In the genomic region with DNA sequence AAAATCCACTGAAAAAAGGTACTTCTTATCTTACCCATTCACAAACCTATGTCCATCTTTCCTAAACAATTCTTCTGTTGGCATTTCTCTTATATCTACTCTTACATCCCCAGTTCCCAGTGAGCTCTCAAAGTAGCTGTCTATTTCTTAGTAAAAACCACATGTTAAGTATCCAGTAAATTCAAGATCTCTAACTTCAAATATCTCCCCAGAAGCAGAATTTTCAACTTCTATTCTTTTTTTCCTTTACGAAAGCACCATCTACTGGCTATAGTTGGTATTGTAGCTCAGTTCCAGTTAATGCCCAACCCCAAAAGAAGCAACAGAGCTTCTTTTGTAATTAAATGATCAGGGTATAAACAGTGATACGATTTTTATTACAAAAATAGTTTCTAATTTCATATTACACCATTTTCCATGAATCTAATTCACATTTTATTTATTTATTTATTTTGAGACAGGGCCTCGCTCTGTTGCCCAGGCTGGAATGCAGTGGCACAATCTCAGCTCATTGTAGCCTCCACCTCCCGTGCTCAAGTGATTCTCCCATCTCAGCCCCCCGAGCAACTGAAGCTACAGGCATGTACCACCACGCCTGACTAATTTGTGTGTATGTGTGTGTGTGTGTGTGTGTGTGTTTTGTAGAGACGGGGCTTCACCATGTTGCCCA, we compare ENCODE assay signal across 7 cellular contexts. TPM values are rescaled to one million over a fixed set of nuclear protein-coding genes. Genes with fewer than 3 reads are reported as not detected.
DNase-seq lines count a peak whose midpoint lies in the region; ATAC-seq and TF ChIP-seq lines count a peak whose summit lies in the region.

No MANE protein-coding gene starts in this region.

- H3K18ac ChIP-seq in neuronal stem cell (ENCODE audit: low read length): no peak overlapping the region

- no peak for TF ChIP-seq POLR2A in esophagus muscularis mucosa (IDR thresholded peaks at IDR 0.05; ENCODE audit: low read depth)

- H3K9ac ChIP-seq in neuronal stem cell (ENCODE audit: low read depth, low read length, poor library complexity): no peak overlapping the region

- H3K79me1 ChIP-seq in neuronal stem cell (ENCODE audit: low read depth, low read length): no peaks in the 10 kb centered on the region

- peak; percentile 79 to 88 (median 85) for TF ChIP-seq CTCF in esophagus muscularis mucosa (IDR thresholded peaks at IDR 0.05)

- no peak overlapping the region for H3K23ac ChIP-seq in neuronal stem cell (ENCODE audit: low read depth, low read length, poor library complexity)

- H2AFZ ChIP-seq in neuronal stem cell (ENCODE audit: low read length): no peak overlapping the region

- H3K27me3 ChIP-seq in esophagus muscularis mucosa (no peaks in the 10 kb centered on the region), neuronal stem cell (ENCODE audit: control insufficient read depth in 3 of 3, insufficient read depth in 3 of 3, low read depth in 1 of 3, low read length in 3 of 3) (peaks cover 0 to 11% (median 0%) of the 10 kb centered on the region in 3 experiments)

- no peak overlapping the region for H3K14ac ChIP-seq in neuronal stem cell (ENCODE audit: low read length)

- H3K9me3 ChIP-seq in esophagus muscularis mucosa (no peaks in the 10 kb centered on the region), neuronal stem cell (replicated peaks in 1 of 2; ENCODE audit: control insufficient read depth in 2 of 2, insufficient read depth in 1 of 2, low read depth in 1 of 2, low read length in 2 of 2) (peaks cover 0 to 3% of the 10 kb centered on the region in 2 donors)

- H3K4ac ChIP-seq in neuronal stem cell (ENCODE audit: low read length): no peak overlapping the region

- no peak overlapping the region for H4K8ac ChIP-seq in neuronal stem cell (ENCODE audit: low read depth, low read length)

- H3K4me2 ChIP-seq in neuronal stem cell (ENCODE audit: insufficient read depth, low read length, poor library complexity, severe bottlenecking): no peak overlapping the region

- H2AK5ac ChIP-seq in neuronal stem cell (ENCODE audit: low read depth, low read length): no peak overlapping the region

- intact Hi-C loops in esophagus muscularis mucosa (cut with DNase I): loop anchor here (2.0 to 10.0 kb wide), 3 partner anchors 128 to 314 kb away; no protein-coding TSS in a partner anchor

- H2BK5ac ChIP-seq in neuronal stem cell (ENCODE audit: low read length): no peak overlapping the region

- H2BK12ac ChIP-seq in neuronal stem cell (ENCODE audit: low read length): no peak overlapping the region

- no peak overlapping the region for H3K4me3 ChIP-seq in esophagus muscularis mucosa
- H3K4me3 ChIP-seq in neuronal stem cell (ENCODE audit: low read length in 2 of 2): no peak overlapping the region

- no peak overlapping the region for H3K27ac ChIP-seq in esophagus muscularis mucosa (replicated peaks in 1 of 4)
- H3K27ac ChIP-seq in neuronal stem cell (replicated peaks; ENCODE audit: low read length): no peak overlapping the region

- peak; percentile 41 for DNase-seq in EL
- peak; percentile 95 for DNase-seq in KBM-7
- peak; percentile 80 for DNase-seq in SIG-M5 treated with dmso at 0.1 percent for 504 hours (lab: John Stamatoyannopoulos, UW; ENCODE audit: unreplicated experiment)
- DNase-seq in esophagus muscularis mucosa (ENCODE audit: extremely low spot score): no peak
- DNase-seq in neuronal stem cell (ENCODE audit: low spot score): peak; percentile 36
- no peak for DNase-seq in activated T-cell treated with anti-CD3 and anti-CD28 coated beads for 4 hours

- no peak overlapping the region for H4K91ac ChIP-seq in neuronal stem cell (ENCODE audit: low read depth, low read length, poor library complexity)

- no peak for ATAC-seq in HG02970 (IDR thresholded peaks at IDR 0.05; ENCODE audit: low FRiP score, unreplicated experiment)

- H2BK120ac ChIP-seq in neuronal stem cell (ENCODE audit: low read depth, low read length): no peak overlapping the region

- 45% methylated on average over 7 of the region's 7 CpGs for WGBS in esophagus muscularis mucosa
- WGBS in neuronal stem cell (ENCODE audit: extremely low coverage in 2 of 2, insufficient read length in 2 of 2, insufficient replicate concordance in 1 of 2), 2 donors: no CpG with 5 or more reads among the region's 7 CpGs

- no peaks in the 10 kb centered on the region for H3K36me3 ChIP-seq in esophagus muscularis mucosa
- no peaks in the 10 kb centered on the region for H3K36me3 ChIP-seq in neuronal stem cell (replicated peaks in 1 of 2; ENCODE audit: control insufficient read depth in 2 of 2, insufficient read depth in 2 of 2, low read length in 2 of 2)

- in situ Hi-C loops in KBM-7 (cut with MboI; ENCODE audit: low pct_unique_long_range_greater_than_20kb, low sequenced_read_pairs): no loop called here

- no peak overlapping the region for H2BK15ac ChIP-seq in neuronal stem cell (ENCODE audit: low read length)

- H3K4me1 ChIP-seq in esophagus muscularis mucosa (peaks cover 0 to 4% (median 0%) of the 10 kb centered on the region in 4 donors), neuronal stem cell (ENCODE audit: control insufficient read depth in 2 of 2, insufficient read depth in 1 of 2, low read depth in 1 of 2, low read length in 2 of 2) (peaks cover 1 to 4% of the 10 kb centered on the region in 2 donors)

- TF ChIP-seq EP300 in esophagus muscularis mucosa (IDR thresholded peaks at IDR 0.05): no peak

RNA-seq across cellular contexts. Expression of a gene that starts 28.5 kb away (rescaled TPM):
- under 1 TPM in 2 of 4 donors, not detected in 2; 0.13 to 0.50 TPM for total RNA-seq in esophagus muscularis mucosa
- 0.03 TPM for polyA plus RNA-seq in neuronal stem cell (2013, experiment 1 of 2)
- polyA plus RNA-seq in neuronal stem cell (2013, experiment 2 of 2): 0.04 TPM

Comparison
In these comparisons a context has a peak if more than half of its experiments do, and no peak if none do; other contexts are left out.
1. DNase-seq: peak in EL (single experiment), KBM-7 (single experiment), SIG-M5 treated with dmso at 0.1 percent for 504 hours (single experiment) and neuronal stem cell (single experiment); none in esophagus muscularis mucosa (single experiment) and activated T-cell treated with anti-CD3 and anti-CD28 coated beads for 4 hours (single experiment).